21 cellular contexts compared by ENCODE assay signal in genomic region chr3:1600700-1601418, GRCh38.
"Had no signal": no experiment of that assay in that cellular context is flagged by ENCODE, and none has a peak within 500 bp of the region (broad histone marks: within the 10 kb centered on the region; RNA-seq: fewer than 3 reads in every experiment).

No MANE protein-coding gene starts in this region.

- H3K27ac ChIP-seq: colonic mucosa, esophagus squamous epithelium, gastroesophageal sphincter, ovary, stomach, thoracic aorta, transverse colon had no signal

- H3K36me3 ChIP-seq: colonic mucosa, esophagus squamous epithelium, gastroesophageal sphincter, ovary, stomach, thoracic aorta, transverse colon had no signal

- H3K36me3 Mint-ChIP-seq: naive thymus-derived CD4-positive, alpha-beta T cell; stimulated activated memory B cell treated with anti-CD40 and anti-IgM and Interleukin-4, amounts not matched to agents 10 μg/mL and 1 μg/mL and 100 μg/mL, for 72 hours had no signal

- DNase-seq: colonic mucosa; dermis blood vessel endothelial cell; esophagus squamous epithelium; foreskin fibroblast; glutamatergic neuron; left colon; mammary epithelial cell; naive thymus-derived CD4-positive, alpha-beta T cell; nephron progenitor cell; nucleus accumbens; ovary; small intestine; stimulated activated CD4-positive, alpha-beta T cell treated with anti-CD3 and anti-CD28 coated beads, Interleukin-4, amount 100 ng/mL, for 1 hour; stimulated activated CD8-positive, alpha-beta memory T cell treated with anti-CD3 and anti-CD28 coated beads, Interleukin-4, amount 100 ng/mL, for 48 hours; stomach; transverse colon had no signal

- H3K4me1 ChIP-seq: colonic mucosa, esophagus squamous epithelium, gastroesophageal sphincter, stomach, transverse colon had no signal

- ATAC-seq: gastroesophageal sphincter; left colon; naive thymus-derived CD4-positive, alpha-beta T cell; right cardiac atrium; stimulated activated memory B cell treated with anti-CD40 and anti-IgM and Interleukin-4, amounts not matched to agents 10 μg/mL and 1 μg/mL and 100 μg/mL, for 72 hours had no signal

- H3K4me1 Mint-ChIP-seq: central memory CD8-positive, alpha-beta T cell; naive thymus-derived CD4-positive, alpha-beta T cell; nephron progenitor cell; stimulated activated memory B cell treated with anti-CD40 and anti-IgM and Interleukin-4, amounts not matched to agents 10 μg/mL and 1 μg/mL and 100 μg/mL, for 72 hours had no signal

- H3K4me3 ChIP-seq: colonic mucosa, esophagus squamous epithelium, gastroesophageal sphincter, ovary, stomach, thoracic aorta, transverse colon had no signal

- H3K9me3 ChIP-seq: colonic mucosa, esophagus squamous epithelium, gastroesophageal sphincter, ovary, thoracic aorta, transverse colon had no signal

- H3K27ac Mint-ChIP-seq: naive thymus-derived CD4-positive, alpha-beta T cell; nephron progenitor cell; stimulated activated memory B cell treated with anti-CD40 and anti-IgM and Interleukin-4, amounts not matched to agents 10 μg/mL and 1 μg/mL and 100 μg/mL, for 72 hours had no signal

- H3K4me3 Mint-ChIP-seq: central memory CD8-positive, alpha-beta T cell; naive thymus-derived CD4-positive, alpha-beta T cell; nephron progenitor cell; stimulated activated memory B cell treated with anti-CD40 and anti-IgM and Interleukin-4, amounts not matched to agents 10 μg/mL and 1 μg/mL and 100 μg/mL, for 72 hours had no signal

- H3K27me3 Mint-ChIP-seq: central memory CD8-positive, alpha-beta T cell; naive thymus-derived CD4-positive, alpha-beta T cell; stimulated activated memory B cell treated with anti-CD40 and anti-IgM and Interleukin-4, amounts not matched to agents 10 μg/mL and 1 μg/mL and 100 μg/mL, for 72 hours had no signal

- H3K27me3 ChIP-seq: colonic mucosa, esophagus squamous epithelium, gastroesophageal sphincter, ovary, stomach, transverse colon had no signal

- H3K9me3 Mint-ChIP-seq: nephron progenitor cell; stimulated activated memory B cell treated with anti-CD40 and anti-IgM and Interleukin-4, amounts not matched to agents 10 μg/mL and 1 μg/mL and 100 μg/mL, for 72 hours had no signal
